23 cellular contexts compared by ENCODE assay signal in the genomic region with DNA sequence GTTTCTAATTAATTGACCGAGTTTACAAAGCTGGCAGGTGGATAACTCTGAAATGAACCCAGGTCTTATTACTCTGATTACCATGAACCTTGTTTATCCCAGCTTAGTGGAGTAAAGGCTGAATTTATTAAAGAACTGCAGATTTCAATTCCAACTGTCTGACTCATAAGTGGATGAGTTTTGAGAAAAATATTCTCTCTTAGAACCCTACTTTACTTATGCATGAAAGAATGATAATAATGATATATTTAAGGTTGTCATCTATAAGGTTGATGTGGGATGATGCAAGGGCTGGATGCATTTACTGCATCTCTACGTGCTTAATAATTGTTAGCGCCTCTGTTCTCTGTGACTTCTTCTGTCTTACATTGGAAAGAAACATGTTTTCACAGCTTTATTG.
"Had no signal": no experiment of that assay in that cellular context is flagged by ENCODE, and none has a peak within 500 bp of the region (broad histone marks: within the 10 kb centered on the region; RNA-seq: fewer than 3 reads in every experiment).

No MANE protein-coding gene starts in this region.

- H3K9me3 ChIP-seq: left lung, pancreas, sigmoid colon, stomach had no signal

- H3K4me1 ChIP-seq: left lung, pancreas, sigmoid colon, stomach, uterus had no signal

- H3K4me3 ChIP-seq: left lung, lung, pancreas, sigmoid colon, smooth muscle cell, stomach, uterus had no signal

- H3K27me3 ChIP-seq: left lung, pancreas, sigmoid colon, stomach, uterus had no signal

- H3K27ac ChIP-seq: left lung, pancreas, sigmoid colon, stomach, uterus, VCaP had no signal

- H3K36me3 ChIP-seq: left lung, pancreas, sigmoid colon, stomach, uterus had no signal

- ATAC-seq: activated CD4-positive, CD25-positive, alpha-beta regulatory T cell treated with anti-CD3 and anti-CD28 coated beads, Interleukin-2, amount 50 U/mL, for 24 hours; activated CD8-positive, alpha-beta memory T cell treated with anti-CD3 and anti-CD28 coated beads, Interleukin-2, amount 10 ng/mL, durations not matched to agents 7 days and 5 days; activated CD8-positive, alpha-beta T cell treated with anti-CD3 and anti-CD28 coated beads for 36 hours; activated naive CD8-positive, alpha-beta T cell treated with anti-CD3 and anti-CD28 coated beads, Interleukin-2, amount 50 U/mL, for 24 hours; effector memory CD8-positive, alpha-beta T cell; esophagus mucosa; left lung; natural killer cell; pancreas; stimulated activated memory B cell treated with anti-CD40 and anti-IgM and Interleukin-4, amounts not matched to agents 10 μg/mL and 1 μg/mL and 100 μg/mL, for 72 hours had no signal

- DNase-seq: activated CD4-positive, alpha-beta T cell treated with anti-CD3 and anti-CD28 coated beads, Interleukin-2, amount 10 ng/mL, durations not matched to agents 7 days and 5 days; activated CD8-positive, alpha-beta memory T cell treated with anti-CD3 and anti-CD28 coated beads, Interleukin-2, amount 10 ng/mL, durations not matched to agents 7 days and 5 days; activated CD8-positive, alpha-beta T cell treated with anti-CD3 and anti-CD28 coated beads for 36 hours; activated effector memory CD4-positive, alpha-beta T cell treated with anti-CD3 and anti-CD28 coated beads, Interleukin-2, amount 50 U/mL, for 16 hours; activated naive CD4-positive, alpha-beta T cell treated with anti-CD3 and anti-CD28 coated beads, Interleukin-2, amount 50 U/mL, for 16 hours; activated naive CD8-positive, alpha-beta T cell treated with anti-CD3 and anti-CD28 coated beads, Interleukin-2, amount 50 U/mL, for 24 hours; activated T-cell treated with anti-CD3 and anti-CD28 coated beads for 4 hours; caudate nucleus; effector memory CD8-positive, alpha-beta T cell; kidney glomerular epithelial cell; left lung; natural killer cell; pancreas; sigmoid colon; stimulated activated CD4-positive, alpha-beta T cell treated with anti-CD3 and anti-CD28 coated beads, Interleukin-15, amount 100 ng/mL, for 24 hours; stomach; uterus had no signal
